Comparison of ENCODE assay signal across 1 cellular context in genomic region chr4:112279882-112280315, GRCh38.
TF ChIP-seq lines count a peak whose summit lies in the region.

No MANE protein-coding gene starts in this region.

TF ChIP-seq in GM12878, 131 proteins besides CTCF, POLR2A, EP300 and RAD21:
- TF ChIP-seq TCF3 (IDR thresholded peaks at IDR 0.05; ENCODE audit: borderline replicate concordance, insufficient read depth, low read depth, low read length) (0 out of 2 replicates have a peak, but pooled peaks have one; percentile 7), TARDBP (IDR thresholded peaks at IDR 0.05; ENCODE audit: borderline replicate concordance) (no peak), POLR2AphosphoS2 (IDR thresholded peaks at IDR 0.05; ENCODE audit: low read depth, low read length) (0 out of 2 replicates have a peak, but pooled peaks have one; percentile 26), POLR2AphosphoS5 (IDR thresholded peaks at IDR 0.05; ENCODE audit: low read length) (peak; percentile 64)
- TF ChIP-seq, protein P1, sequence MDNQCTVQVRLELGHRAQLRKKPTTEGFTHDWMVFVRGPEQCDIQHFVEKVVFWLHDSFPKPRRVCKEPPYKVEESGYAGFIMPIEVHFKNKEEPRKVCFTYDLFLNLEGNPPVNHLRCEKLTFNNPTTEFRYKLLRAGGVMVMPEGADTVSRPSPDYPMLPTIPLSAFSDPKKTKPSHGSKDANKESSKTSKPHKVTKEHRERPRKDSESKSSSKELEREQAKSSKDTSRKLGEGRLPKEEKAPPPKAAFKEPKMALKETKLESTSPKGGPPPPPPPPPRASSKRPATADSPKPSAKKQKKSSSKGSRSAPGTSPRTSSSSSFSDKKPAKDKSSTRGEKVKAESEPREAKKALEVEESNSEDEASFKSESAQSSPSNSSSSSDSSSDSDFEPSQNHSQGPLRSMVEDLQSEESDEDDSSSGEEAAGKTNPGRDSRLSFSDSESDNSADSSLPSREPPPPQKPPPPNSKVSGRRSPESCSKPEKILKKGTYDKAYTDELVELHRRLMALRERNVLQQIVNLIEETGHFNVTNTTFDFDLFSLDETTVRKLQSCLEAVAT (IDR thresholded peaks at IDR 0.05) = 0 out of 2 replicates have a peak, but pooled peaks have one; percentile 44
TF ChIP-seq in GM12878: peak in this region for 4.
